Comparison of ENCODE assay signal across 25 cellular contexts in genomic region chrX:37759878-37760418, GRCh38. TPM values are rescaled to one million over a fixed set of nuclear protein-coding genes. Genes with fewer than 3 reads are reported as not detected.
"Had no signal": no experiment of that assay in that cellular context is flagged by ENCODE, and none has a peak within 500 bp of the region (broad histone marks: within the 10 kb centered on the region; RNA-seq: fewer than 3 reads in every experiment).

No MANE protein-coding gene starts in this region.

- H3K27ac Mint-ChIP-seq: activated CD4-positive, alpha-beta memory T cell treated with anti-CD3 and anti-CD28 coated beads, Interleukin-2, amount 10 ng/mL, durations not matched to agents 7 days and 5 days; activated naive CD4-positive, alpha-beta T cell treated with anti-CD3 and anti-CD28 coated beads, Interleukin-2, amount 10 ng/mL, durations not matched to agents 7 days and 5 days; activated T-cell treated with anti-CD3 and anti-CD28 coated beads, Interleukin-2, amount 50 U/mL, for 24 hours; nephron; stimulated activated naive B cell treated with anti-CD40 and anti-IgM and Interleukin-4, amounts not matched to agents 10 μg/mL and 1 μg/mL and 100 μg/mL, for 72 hours; T-helper 17 cell had no signal

- H3K4me1 Mint-ChIP-seq: activated CD4-positive, alpha-beta memory T cell treated with anti-CD3 and anti-CD28 coated beads, Interleukin-2, amount 10 ng/mL, durations not matched to agents 7 days and 5 days; nephron; T-helper 17 cell had no signal

- ATAC-seq: lower lobe of right lung; stimulated activated naive B cell treated with anti-CD40 and anti-IgM and Interleukin-4, amounts not matched to agents 10 μg/mL and 1 μg/mL and 100 μg/mL, for 72 hours; T-helper 17 cell had no signal

- H3K27ac ChIP-seq: ascending aorta, breast epithelium, lower lobe of right lung, sigmoid colon, spleen, tibial nerve, vagina, VCaP had no signal

- H3K27me3 Mint-ChIP-seq: activated CD4-positive, alpha-beta memory T cell treated with anti-CD3 and anti-CD28 coated beads, Interleukin-2, amount 10 ng/mL, durations not matched to agents 7 days and 5 days; T-helper 17 cell had no signal

- H3K36me3 Mint-ChIP-seq: activated naive CD4-positive, alpha-beta T cell treated with anti-CD3 and anti-CD28 coated beads, Interleukin-2, amount 10 ng/mL, durations not matched to agents 7 days and 5 days; stimulated activated naive B cell treated with anti-CD40 and anti-IgM and Interleukin-4, amounts not matched to agents 10 μg/mL and 1 μg/mL and 100 μg/mL, for 72 hours had no signal

- H3K4me3 ChIP-seq: ascending aorta, breast epithelium, lower lobe of right lung, sigmoid colon, spleen, tibial nerve, vagina had no signal

- H3K4me3 Mint-ChIP-seq: activated CD4-positive, alpha-beta memory T cell treated with anti-CD3 and anti-CD28 coated beads, Interleukin-2, amount 10 ng/mL, durations not matched to agents 7 days and 5 days; activated naive CD4-positive, alpha-beta T cell treated with anti-CD3 and anti-CD28 coated beads, Interleukin-2, amount 10 ng/mL, durations not matched to agents 7 days and 5 days; activated T-cell treated with anti-CD3 and anti-CD28 coated beads, Interleukin-2, amount 50 U/mL, for 24 hours; nephron; stimulated activated naive B cell treated with anti-CD40 and anti-IgM and Interleukin-4, amounts not matched to agents 10 μg/mL and 1 μg/mL and 100 μg/mL, for 72 hours; T-helper 17 cell had no signal

- H3K27me3 ChIP-seq: ascending aorta, sigmoid colon, spleen, vagina had no signal

- H3K4me1 ChIP-seq: ascending aorta, breast epithelium, lower lobe of right lung, sigmoid colon, tibial nerve, vagina had no signal

- H3K9me3 Mint-ChIP-seq: activated CD4-positive, alpha-beta memory T cell treated with anti-CD3 and anti-CD28 coated beads, Interleukin-2, amount 10 ng/mL, durations not matched to agents 7 days and 5 days; activated T-cell treated with anti-CD3 and anti-CD28 coated beads, Interleukin-2, amount 50 U/mL, for 24 hours; nephron had no signal

- FAIRE-seq: endometrium, keratinocyte had no signal

- DNase-seq: activated CD4-positive, alpha-beta memory T cell treated with anti-CD3 and anti-CD28 coated beads, Interleukin-2, amount 10 ng/mL, durations not matched to agents 7 days and 5 days; activated CD4-positive, CD25-positive, alpha-beta regulatory T cell treated with anti-CD3 and anti-CD28 coated beads, Interleukin-2, amount 50 U/mL, for 72 hours; activated effector memory CD4-positive, alpha-beta T cell treated with Interleukin-2 at 50 U/mL for 16 hours; activated naive CD4-positive, alpha-beta T cell treated with anti-CD3 and anti-CD28 coated beads, Interleukin-2, amount 10 ng/mL, durations not matched to agents 7 days and 5 days; activated T-cell treated with anti-CD3 and anti-CD28 coated beads, Interleukin-2, amount 50 U/mL, for 24 hours; cortex of kidney; erythroblast; foreskin melanocyte; glutamatergic neuron; hippocampal formation; lower lobe of right lung; nucleus accumbens; sigmoid colon; spleen; stimulated activated CD4-positive, alpha-beta T cell treated with anti-CD3 and anti-CD28 coated beads, Interleukin-4, amount 100 ng/mL, for 4 hours; stimulated activated naive B cell treated with anti-CD40 and anti-IgM and Interleukin-4, amounts not matched to agents 10 μg/mL and 1 μg/mL and 100 μg/mL, for 72 hours; T-helper 17 cell had no signal

- H3K9me3 ChIP-seq: ascending aorta, breast epithelium, lower lobe of right lung, sigmoid colon, spleen, tibial nerve, vagina had no signal

- H3K36me3 ChIP-seq: ascending aorta, breast epithelium, lower lobe of right lung, sigmoid colon, spleen, tibial nerve, vagina had no signal

RNA-seq across cellular contexts. Expression of gene CYBB, which starts 19.9 kb away (rescaled TPM):
- total RNA-seq: activated CD4-positive, alpha-beta memory T cell treated with anti-CD3 and anti-CD28 coated beads, Interleukin-2, amount 10 ng/mL, durations not matched to agents 7 days and 5 days had no signal
